In genomic region chr3:175940881-175941280, GRCh38 we compare ENCODE assay signal across 11 cellular contexts.
DNase-seq lines count a peak whose midpoint lies in the region; ATAC-seq and TF ChIP-seq lines count a peak whose summit lies in the region.
"Had no signal": no experiment of that assay in that cellular context is flagged by ENCODE, and none has a peak within 500 bp of the region (broad histone marks: within the 10 kb centered on the region; RNA-seq: fewer than 3 reads in every experiment).

No MANE protein-coding gene starts in this region.

- H3K4me3 ChIP-seq in BE2C (ENCODE audit: low read depth, low read length) (no peak overlapping the region), gastrocnemius medialis (no peak overlapping the region)

- no peak for TF ChIP-seq POLR2A in gastrocnemius medialis (IDR thresholded peaks at IDR 0.05)

- peak; percentile 83 for TF ChIP-seq CTCF in BE2C (IDR thresholded peaks at IDR 0.05; ENCODE audit: low read depth, low read length)
- TF ChIP-seq CTCF in LNCAP (IDR thresholded peaks at IDR 0.05) = peak; percentile 33; the same call in 1 of the 2 replicates
- TF ChIP-seq CTCF in gastrocnemius medialis (IDR thresholded peaks at IDR 0.05 in 4 of 5, conservative IDR thresholded peaks at IDR 0.05 in 1 of 5) = no peak

- H3K27me3 ChIP-seq in BE2C = no peaks in the 10 kb centered on the region
- no peaks in the 10 kb centered on the region for H3K27me3 ChIP-seq in gastrocnemius medialis

- H3K27ac ChIP-seq in gastrocnemius medialis = no peak overlapping the region

- in situ Hi-C loops in gastrocnemius medialis (cut with MboI; ENCODE audit: low sequenced_read_pairs in 4 of 4) = no loop called here

- H3K4me1 ChIP-seq in BE2C (no peaks in the 10 kb centered on the region), gastrocnemius medialis (no peaks in the 10 kb centered on the region)

- intact Hi-C loops in gastrocnemius medialis (cut with DNase I; ENCODE audit: low total_unique reads) = no loop called here

- H3K36me3 ChIP-seq in BE2C (no peaks in the 10 kb centered on the region), gastrocnemius medialis (no peaks in the 10 kb centered on the region)

- ATAC-seq in GM18870 (IDR thresholded peaks at IDR 0.05; ENCODE audit: unreplicated experiment) = peak; percentile 28
- peak; percentile 48 for ATAC-seq in esophagus mucosa
- no peak for ATAC-seq in GM18520 (IDR thresholded peaks at IDR 0.05; ENCODE audit: unreplicated experiment)
- no peak for ATAC-seq in gastrocnemius medialis
- no peak for ATAC-seq in GM19328 (IDR thresholded peaks at IDR 0.05; ENCODE audit: unreplicated experiment)

- DNase-seq in BE2C = peak; percentile 58
- DNase-seq in SW 1271 (lab: John Stamatoyannopoulos, UW) = no peak
- no peak for DNase-seq in gastrocnemius medialis
- DNase-seq: activated B cell treated with CpG ODN at 0.5 μM for 24 hours; CD4-positive, alpha-beta memory T cell; NCI-H1436 had no signal

- H3K9me3 ChIP-seq in BE2C = no peaks in the 10 kb centered on the region
- peaks cover 0 to under 1% (median 0%) of the 10 kb centered on the region in 3 donors for H3K9me3 ChIP-seq in gastrocnemius medialis

Comparison
In these comparisons a context has a peak if more than half of its experiments do, and no peak if none do; other contexts are left out.
1. CTCF ChIP-seq: peak in BE2C (single experiment) and LNCAP (single experiment); none in gastrocnemius medialis (0 of 5).
2. ATAC-seq: peak in GM18870 (single experiment) and esophagus mucosa (single experiment); none in GM18520 (single experiment), gastrocnemius medialis (0 of 2) and GM19328 (single experiment).